ENCODE assay signal across 8 cellular contexts in the genomic region with DNA sequence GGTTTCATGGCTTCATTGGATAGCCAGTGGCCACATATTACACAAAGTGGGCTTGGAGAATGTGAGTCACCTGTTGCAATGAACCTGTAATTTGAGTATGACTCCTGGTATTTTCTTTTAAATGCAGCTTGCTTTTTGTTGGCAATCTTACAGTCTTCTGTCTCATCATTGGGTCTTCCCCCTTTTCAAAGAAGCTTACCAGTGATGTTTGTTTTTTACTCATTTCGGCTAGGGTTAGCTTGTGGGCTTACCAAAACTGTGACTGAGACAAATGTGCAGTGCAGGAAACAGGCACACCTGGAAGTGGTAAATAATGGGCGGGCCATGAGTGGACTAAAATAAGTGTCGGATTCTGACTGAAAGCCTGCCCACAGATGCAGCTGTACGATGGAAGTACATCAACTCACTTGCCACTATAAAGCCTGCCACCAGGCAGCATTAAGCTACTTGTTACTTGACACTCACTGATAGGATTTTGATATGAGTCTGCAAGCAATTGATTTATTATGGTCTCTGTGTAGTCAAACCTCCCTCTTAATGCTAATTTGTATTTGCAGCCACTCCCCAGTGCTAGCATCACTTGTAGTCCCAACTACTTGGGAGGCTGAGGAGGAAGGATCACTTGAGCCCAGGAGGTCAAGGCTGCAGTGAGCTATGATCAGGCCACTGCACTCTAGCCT. TPM values are rescaled to one million over a fixed set of nuclear protein-coding genes. Genes with fewer than 3 reads are reported as not detected.
DNase-seq lines count a peak whose midpoint lies in the region; ATAC-seq and TF ChIP-seq lines count a peak whose summit lies in the region.

No MANE protein-coding gene starts in this region.

- WGBS in psoas muscle, 3 donors = 55 to 70% (median 66%) methylated on average over 4 of the region's 4 CpGs

- H3K27ac Mint-ChIP-seq in CD4-positive, alpha-beta memory T cell = peak overlapping the region; percentile 74 to 97 (median 81)

- intact Hi-C loops in CD4-positive, alpha-beta memory T cell (cut with micrococcal nuclease) = loop anchor here (5.0 kb wide), 1 partner anchor 114 kb away; no protein-coding TSS in a partner anchor
- intact Hi-C loops in psoas muscle (cut with DNase I) = no loop called here

- peak; percentile 71 to 85 (median 80) for DNase-seq in CD4-positive, alpha-beta memory T cell
- DNase-seq in activated T-cell treated with anti-CD3 and anti-CD28 coated beads for 48 hours (ENCODE audit: low read depth) (peak; percentile 57), NCI-H345 (lab: John Stamatoyannopoulos, UW) (no peak), NOMO-1 (lab: John Stamatoyannopoulos, UW; ENCODE audit: unreplicated experiment in 2 of 2) (no peak), psoas muscle (no peak)
- DNase-seq in stimulated activated CD8-positive, alpha-beta memory T cell treated with anti-CD3 and anti-CD28 coated beads, Interleukin-4, amount 100 ng/mL, for 48 hours = peak; percentile 72

- POLR2A ChIA-PET in CD4-positive, alpha-beta memory T cell (lab: Charles Lee; ENCODE audit: partially characterized antibody) = interaction anchor here (0.9 to 2.6 kb wide), 7 partner anchors 9 to 69 kb away, joined by 3 to 22 read pairs (median 4); no protein-coding TSS in a partner anchor

- no peaks in the 10 kb centered on the region for H3K9me3 ChIP-seq in CD4-positive, alpha-beta memory T cell (ENCODE audit: control insufficient read depth in 1 of 2, low read length in 2 of 2)
- no peaks in the 10 kb centered on the region for H3K9me3 ChIP-seq in psoas muscle

- H3K4me1 ChIP-seq in CD4-positive, alpha-beta memory T cell (ENCODE audit: insufficient read depth, low read length) = peaks cover 49% of the 10 kb centered on the region
- no peaks in the 10 kb centered on the region for H3K4me1 ChIP-seq in psoas muscle

- H3K27me3 ChIP-seq in CD4-positive, alpha-beta memory T cell (ENCODE audit: insufficient read depth, low read length) = no peaks in the 10 kb centered on the region
- H3K27me3 ChIP-seq in psoas muscle (ENCODE audit: insufficient read depth in 3 of 3, low read length in 2 of 3) = peaks cover 0 to 2% (median 0%) of the 10 kb centered on the region in 3 donors

- no peaks in the 10 kb centered on the region for H3K27me3 Mint-ChIP-seq in CD4-positive, alpha-beta memory T cell

- ATAC-seq in GM19455 (IDR thresholded peaks at IDR 0.05; ENCODE audit: unreplicated experiment) = peak; percentile 76
- peak; percentile 79 for ATAC-seq in HG03442 (IDR thresholded peaks at IDR 0.05; ENCODE audit: unreplicated experiment)
- no peak for ATAC-seq in psoas muscle

- TF ChIP-seq CTCF in psoas muscle (IDR thresholded peaks at IDR 0.05) = no peak

- peak overlapping the region; percentile 10 to 67 (median 36) for H3K4me3 Mint-ChIP-seq in CD4-positive, alpha-beta memory T cell

- H3K4me1 Mint-ChIP-seq in CD4-positive, alpha-beta memory T cell = peaks cover 31 to 50% (median 41%) of the 10 kb centered on the region in 4 donors

- no peak overlapping the region for H3K4me3 ChIP-seq in CD4-positive, alpha-beta memory T cell (ENCODE audit: low read length in 2 of 2)
- H3K4me3 ChIP-seq in psoas muscle = no peak overlapping the region

- CTCF ChIA-PET in CD4-positive, alpha-beta memory T cell (lab: Charles Lee; ENCODE audit: partially characterized antibody) = interaction anchor here (0.6 to 2.5 kb wide), 11 partner anchors 9 to 510 kb away, joined by 3 to 17 read pairs (median 3); partner anchors contain the start of gene UTP25

- no peaks in the 10 kb centered on the region for H3K9me3 Mint-ChIP-seq in CD4-positive, alpha-beta memory T cell

- H3K36me3 ChIP-seq in CD4-positive, alpha-beta memory T cell (ENCODE audit: insufficient read depth, low read length) = no peaks in the 10 kb centered on the region
- H3K36me3 ChIP-seq in psoas muscle (ENCODE audit: insufficient read depth in 1 of 2, low read depth in 1 of 2) = no peaks in the 10 kb centered on the region

- peaks cover 0 to 5% of the 10 kb centered on the region in 2 donors for H3K36me3 Mint-ChIP-seq in CD4-positive, alpha-beta memory T cell

- peak overlapping the region; percentile 64 for H3K27ac ChIP-seq in CD4-positive, alpha-beta memory T cell (ENCODE audit: low read depth, low read length)
- H3K27ac ChIP-seq in psoas muscle = no peak overlapping the region

RNA-seq across cellular contexts. Expression of gene HHAT, which starts 4.2 kb away (rescaled TPM):
- total RNA-seq in CD4-positive, alpha-beta memory T cell = 1 to 10 TPM; 6.5 to 6.8 TPM
- polyA plus RNA-seq in CD4-positive, alpha-beta memory T cell = 1 to 10 TPM; 4.3 to 5.2 TPM
- total RNA-seq in psoas muscle = under 1 TPM; 0.12 to 0.64 (median 0.17) TPM
- under 1 TPM; 0.11 to 0.17 (median 0.16) TPM for polyA plus RNA-seq in psoas muscle

Comparison
In these comparisons a context has a peak if more than half of its experiments do, and no peak if none do; other contexts are left out.
1. DNase-seq: peak in CD4-positive, alpha-beta memory T cell (5 of 5), activated T-cell treated with anti-CD3 and anti-CD28 coated beads for 48 hours (single experiment) and stimulated activated CD8-positive, alpha-beta memory T cell treated with anti-CD3 and anti-CD28 coated beads, Interleukin-4, amount 100 ng/mL, for 48 hours (single experiment); none in NCI-H345 (single experiment), NOMO-1 (0 of 2) and psoas muscle (0 of 2).
2. ATAC-seq: peak in GM19455 (single experiment) and HG03442 (single experiment); none in psoas muscle (0 of 4).
3. RNA of gene HHAT, which starts 4.2 kb away (total RNA-seq): 6.5 to 6.8 TPM in CD4-positive, alpha-beta memory T cell; 0.12 to 0.64 TPM in psoas muscle; every median in the first group is over 4 times any median in the second.